1 cellular context compared by ENCODE assay signal in genomic region chr19:41222240-41222639, GRCh38.
TF ChIP-seq lines count a peak whose summit lies in the region.

No MANE protein-coding gene starts in this region.

TF ChIP-seq in HCT116, 20 proteins besides CTCF, POLR2A, EP300 and RAD21 (continued from another document):
- TF ChIP-seq MAX (IDR thresholded peaks at IDR 0.05) = no peak
- no peak for TF ChIP-seq REST (IDR thresholded peaks at IDR 0.05; ENCODE audit: low read depth)
- no peak for TF ChIP-seq EGR1 (IDR thresholded peaks at IDR 0.05; ENCODE audit: low read depth)
- no peak for TF ChIP-seq ZBTB33 (IDR thresholded peaks at IDR 0.05; ENCODE audit: extremely low read depth, insufficient replicate concordance, low read length)
- no peak for TF ChIP-seq ATF3 (IDR thresholded peaks at IDR 0.05)
- TF ChIP-seq FOSL1 (IDR thresholded peaks at IDR 0.05; ENCODE audit: low read depth) = no peak
- no peak for TF ChIP-seq SIN3A (IDR thresholded peaks at IDR 0.05; ENCODE audit: low read depth)
- no peak for TF ChIP-seq YY1 (IDR thresholded peaks at IDR 0.05; ENCODE audit: extremely low read depth, insufficient replicate concordance, low read depth, low read length)
- no peak for TF ChIP-seq POLR2AphosphoS5 (IDR thresholded peaks at IDR 0.05; ENCODE audit: low read depth, low read length)
- TF ChIP-seq CBX3 (IDR thresholded peaks at IDR 0.05; ENCODE audit: low read depth) = no peak
- no peak for TF ChIP-seq ELF1 (IDR thresholded peaks at IDR 0.05; ENCODE audit: borderline replicate concordance, low read depth)
